In genomic region chr4:123587983-123588494, GRCh38 we compare ENCODE assay signal across 8 cellular contexts.
DNase-seq lines count a peak whose midpoint lies in the region; ATAC-seq and TF ChIP-seq lines count a peak whose summit lies in the region.

No MANE protein-coding gene starts in this region.

- no peak overlapping the region; the same call in 1 of the 2 replicates for H2AFZ ChIP-seq in PC-9

- H3K9me3 ChIP-seq in PC-9 (ENCODE audit: insufficient read depth, low read depth): peaks cover 22% of the 10 kb centered on the region
- H3K9me3 ChIP-seq in stomach smooth muscle (ENCODE audit: control insufficient read depth in 2 of 2, low read length in 2 of 2): no peaks in the 10 kb centered on the region

- H4K20me1 ChIP-seq in PC-9 (ENCODE audit: insufficient read depth): no peaks in the 10 kb centered on the region

- intact Hi-C loops in PC-9 (cut with micrococcal nuclease; ENCODE audit: unreplicated experiment): loop anchor here (1.0 kb wide), 2 partner anchors 170 to 192 kb away; partner anchors contain the start of gene SPRY1

- POLR2A ChIA-PET in PC-9 (lab: Charles Lee; ENCODE audit: unreplicated experiment): interaction anchor here (0.6 to 0.7 kb wide), 2 partner anchors 72 to 805 kb away, joined by 4 to 8 read pairs; no protein-coding TSS in a partner anchor

- peak overlapping the region in 1 of 2 donors; percentile 52 for H3K9ac ChIP-seq in stomach smooth muscle (ENCODE audit: low read length in 2 of 2)

- H3K4me1 ChIP-seq in PC-9 (replicated peaks; ENCODE audit: insufficient read depth) (peaks cover 28% of the 10 kb centered on the region), stomach smooth muscle (ENCODE audit: control insufficient read depth, insufficient read depth, low read length) (peaks cover 5% of the 10 kb centered on the region)

- H3K79me2 ChIP-seq in PC-9 (ENCODE audit: low read depth): no peaks in the 10 kb centered on the region

- H3K4me2 ChIP-seq in PC-9: peak overlapping the region; percentile 48

- peak; percentile 21 for ATAC-seq in HG02943 (IDR thresholded peaks at IDR 0.05; ENCODE audit: low read depth, unreplicated experiment)

- H3K36me3 ChIP-seq in PC-9 (ENCODE audit: low read depth): 0 out of 2 replicates have a peak, but pooled peaks cover 5% of the 10 kb centered on the region
- no peaks in the 10 kb centered on the region for H3K36me3 ChIP-seq in stomach smooth muscle (ENCODE audit: control insufficient read depth in 2 of 2, insufficient read depth in 2 of 2, low read length in 2 of 2)

- CTCF ChIA-PET in PC-9 (lab: Charles Lee): interaction anchor here (1.6 kb wide), 1 partner anchor 23 kb away, joined by 6 read pairs; no protein-coding TSS in a partner anchor

- no peak for TF ChIP-seq CTCF in PC-9 (conservative IDR thresholded peaks at IDR 0.05)

- peak overlapping the region; percentile 67 for H3K27ac ChIP-seq in PC-9
- peak overlapping the region; percentile 80 for H3K27ac ChIP-seq in stomach smooth muscle (ENCODE audit: low read length)

- BruUV-seq in PC-9 (replicated peaks; lab: Mats Ljungman, UMichigan): no TSS peak

- DNase-seq in EL: peak; percentile 85
- DNase-seq in PC-9: peak; percentile 79 to 99
- DNase-seq in foreskin melanocyte: peak; percentile 69
- DNase-seq in amygdala (lab: John Stamatoyannopoulos, UW): no peak
- DNase-seq in C1 segment of cervical spinal cord (lab: John Stamatoyannopoulos, UW): no peak
- no peak for DNase-seq in T-helper 2 cell

- no peak overlapping the region for H3K4me3 ChIP-seq in PC-9
- peak overlapping the region in 1 of 2 donors; percentile 52 for H3K4me3 ChIP-seq in stomach smooth muscle (ENCODE audit: low read length in 2 of 2)

- H3K9me2 ChIP-seq in PC-9 (ENCODE audit: insufficient read depth): no peaks in the 10 kb centered on the region

- H3K27me3 ChIP-seq in PC-9 (ENCODE audit: insufficient read depth, low read depth) (no peaks in the 10 kb centered on the region), stomach smooth muscle (ENCODE audit: control insufficient read depth in 1 of 2, insufficient read depth in 2 of 2, low read length in 2 of 2) (no peaks in the 10 kb centered on the region)

- H3F3A ChIP-seq in PC-9 (ENCODE audit: insufficient read depth, low read depth): peaks cover 31% of the 10 kb centered on the region

Comparison
In these comparisons a context has a peak if more than half of its experiments do, and no peak if none do; other contexts are left out.
1. DNase-seq: peak in EL (single experiment), PC-9 (2 of 2) and foreskin melanocyte (single experiment); none in amygdala (0 of 56), C1 segment of cervical spinal cord (0 of 14) and T-helper 2 cell (0 of 5).